ENCODE assay signal across 9 cellular contexts in genomic region chr4:184348311-184349233, GRCh38.
DNase-seq lines count a peak whose midpoint lies in the region; ATAC-seq and TF ChIP-seq lines count a peak whose summit lies in the region.
"Had no signal": no experiment of that assay in that cellular context is flagged by ENCODE, and none has a peak within 500 bp of the region (broad histone marks: within the 10 kb centered on the region; RNA-seq: fewer than 3 reads in every experiment).

No MANE protein-coding gene starts in this region.

- POLR2A ChIA-PET in CD4-positive, alpha-beta T cell (lab: Charles Lee): no interaction called here

- H3K4me1 ChIP-seq in BLaER1: peaks cover 93% of the 10 kb centered on the region

- H3K36me3 Mint-ChIP-seq in nephron progenitor cell (ENCODE audit: low read depth): no peaks in the 10 kb centered on the region
- no peaks in the 10 kb centered on the region for H3K36me3 Mint-ChIP-seq in CD4-positive, alpha-beta T cell (ENCODE audit: low read depth)

- intact Hi-C loops in CD4-positive, alpha-beta T cell (cut with DNase I, micrococcal nuclease): no loop called here

- no peak for ATAC-seq in CD4-positive, alpha-beta T cell (ENCODE audit: poor library complexity)
- ATAC-seq: activated CD4-positive, alpha-beta T cell treated with anti-CD3 and anti-CD28 coated beads for 36 hours had no signal

- CTCF ChIA-PET in CD4-positive, alpha-beta T cell (lab: Charles Lee): no interaction called here

- peak overlapping the region; percentile 87 for H3K27ac ChIP-seq in BLaER1
- H3K27ac ChIP-seq in CD4-positive, alpha-beta T cell (ENCODE audit: low read depth, low read length): no peak overlapping the region

- no peaks in the 10 kb centered on the region for H4K20me1 ChIP-seq in BLaER1

- no peaks in the 10 kb centered on the region for H3K36me3 ChIP-seq in BLaER1

- TF ChIP-seq CTCF in fibroblast of the aortic adventitia (IDR thresholded peaks at IDR 0.05; ENCODE audit: insufficient read depth, low read length) (no peak), nephron progenitor cell (IDR thresholded peaks at IDR 0.05) (no peak)
- TF ChIP-seq CTCF in CD4-positive, alpha-beta T cell (IDR thresholded peaks at IDR 0.05): no peak

- no peaks in the 10 kb centered on the region for H3K27me3 ChIP-seq in BLaER1
- H3K27me3 ChIP-seq in CD4-positive, alpha-beta T cell (ENCODE audit: control insufficient read depth, insufficient read depth, low read length): no peaks in the 10 kb centered on the region

- H3K4me1 Mint-ChIP-seq in nephron progenitor cell: peaks cover 51% of the 10 kb centered on the region
- H3K4me1 Mint-ChIP-seq in CD4-positive, alpha-beta T cell (ENCODE audit: low read depth): peaks cover 11% of the 10 kb centered on the region

- no peaks in the 10 kb centered on the region for H3K9me3 Mint-ChIP-seq in nephron progenitor cell
- H3K9me3 Mint-ChIP-seq in CD4-positive, alpha-beta T cell: no peaks in the 10 kb centered on the region

- peak overlapping the region; percentile 48 for H3K4me3 Mint-ChIP-seq in nephron progenitor cell
- no peak overlapping the region for H3K4me3 Mint-ChIP-seq in CD4-positive, alpha-beta T cell
- H3K4me3 Mint-ChIP-seq: activated CD4-positive, alpha-beta T cell treated with anti-CD3 and anti-CD28 coated beads for 36 hours had no signal

- peak overlapping the region; percentile 89 for H3K4me2 ChIP-seq in BLaER1

- H3K4me3 ChIP-seq in BLaER1 (peak overlapping the region; percentile 70), fibroblast of the aortic adventitia (ENCODE audit: low read depth, low read length) (no peak overlapping the region)

- DNase-seq in NCI-H82 (lab: John Stamatoyannopoulos, UW): peak; percentile 67
- peak; percentile 89 for DNase-seq in fibroblast of the aortic adventitia (ENCODE audit: low read depth)
- DNase-seq in nephron progenitor cell: no peak
- DNase-seq in NCI-H1105 (lab: John Stamatoyannopoulos, UW): no peak
- DNase-seq in CD4-positive, alpha-beta T cell: no peak
- DNase-seq in activated naive CD4-positive, alpha-beta T cell treated with Interleukin-2 at 50 U/mL for 16 hours: no peak
- no peak for DNase-seq in medulla oblongata (ENCODE audit: extremely low spot score)
- DNase-seq: activated CD4-positive, alpha-beta T cell treated with anti-CD3 and anti-CD28 coated beads for 36 hours had no signal

- peaks cover 8% of the 10 kb centered on the region for H3K27me3 Mint-ChIP-seq in nephron progenitor cell (ENCODE audit: low read depth, poor library complexity)
- H3K27me3 Mint-ChIP-seq in CD4-positive, alpha-beta T cell: peaks cover 14% of the 10 kb centered on the region

- H3K27ac Mint-ChIP-seq in nephron progenitor cell: peak overlapping the region; percentile 57
- H3K27ac Mint-ChIP-seq in CD4-positive, alpha-beta T cell: no peak overlapping the region
- H3K27ac Mint-ChIP-seq: activated CD4-positive, alpha-beta T cell treated with anti-CD3 and anti-CD28 coated beads for 36 hours had no signal

- peak overlapping the region; percentile 73 for H3K9ac ChIP-seq in BLaER1

- no peaks in the 10 kb centered on the region for H3K9me3 ChIP-seq in BLaER1
- no peaks in the 10 kb centered on the region for H3K9me3 ChIP-seq in CD4-positive, alpha-beta T cell (ENCODE audit: control insufficient read depth, low read length)

Comparison
In these comparisons a context has a peak if more than half of its experiments do, and no peak if none do; other contexts are left out.
1. DNase-seq: peak in NCI-H82 (single experiment) and fibroblast of the aortic adventitia (single experiment); none in nephron progenitor cell (single experiment), NCI-H1105 (single experiment), CD4-positive, alpha-beta T cell (0 of 10), activated naive CD4-positive, alpha-beta T cell treated with Interleukin-2 at 50 U/mL for 16 hours (single experiment) and medulla oblongata (single experiment).